In genomic region chr5:42855386-42855785, GRCh38 we compare ENCODE assay signal across 24 cellular contexts. TPM values are rescaled to one million over a fixed set of nuclear protein-coding genes. Genes with fewer than 3 reads are reported as not detected.
DNase-seq lines count a peak whose midpoint lies in the region; ATAC-seq and TF ChIP-seq lines count a peak whose summit lies in the region.
"Had no signal": no experiment of that assay in that cellular context is flagged by ENCODE, and none has a peak within 500 bp of the region (broad histone marks: within the 10 kb centered on the region; RNA-seq: fewer than 3 reads in every experiment).

No MANE protein-coding gene starts in this region.

- no peak for TF ChIP-seq CTCF in endodermal cell (conservative IDR thresholded peaks at IDR 0.05)

- H3K27me3 ChIP-seq in endodermal cell (ENCODE audit: control insufficient read depth, insufficient read depth, low read length, poor library complexity, severe bottlenecking), result no peaks in the 10 kb centered on the region

- peak; percentile 43 for DNase-seq in NCI-H82 (lab: John Stamatoyannopoulos, UW)
- DNase-seq in NCI-H82 treated with DMSO at 0.1 percent for 48 hours (lab: John Stamatoyannopoulos, UW; ENCODE audit: unreplicated experiment), result no peak
- DNase-seq in endodermal cell, result no peak
- DNase-seq in activated CD4-positive, alpha-beta T cell treated with anti-CD3 and anti-CD28 coated beads for 4 hours, result no peak
- DNase-seq in T-helper 1 cell, result no peak
- DNase-seq in inferior parietal cortex (ENCODE audit: extremely low spot score), result no peak
- DNase-seq: AML-193, DND-41, GM23248, Kasumi-1, NCI-H1092 treated with DMSO at 0.1 percent for 48 hours, NCI-H146, NCI-H2029 treated with DMSO at 0.1 percent for 48 hours, NCI-H2171 treated with DMSO at 0.1 percent for 48 hours, NCI-H446, NCI-H69, SHP77 had no signal

- peaks cover under 1% of the 10 kb centered on the region for H3K9me3 Mint-ChIP-seq in endodermal cell
- H3K9me3 Mint-ChIP-seq in stimulated activated memory B cell treated with anti-CD40 and anti-IgM and Interleukin-4, amounts not matched to agents 10 μg/mL and 1 μg/mL and 100 μg/mL, for 72 hours, result no peaks in the 10 kb centered on the region

- peaks cover 18% of the 10 kb centered on the region for H3K4me1 ChIP-seq in endodermal cell (ENCODE audit: control insufficient read depth, insufficient read depth, low read length)

- no peaks in the 10 kb centered on the region for H3K27me3 Mint-ChIP-seq in endodermal cell (ENCODE audit: insufficient read depth)
- H3K27me3 Mint-ChIP-seq in stimulated activated memory B cell treated with anti-CD40 and anti-IgM and Interleukin-4, amounts not matched to agents 10 μg/mL and 1 μg/mL and 100 μg/mL, for 72 hours, result peaks cover 11% of the 10 kb centered on the region
- H3K27me3 Mint-ChIP-seq: IgD-negative memory B cell had no signal

- no peaks in the 10 kb centered on the region for H3K36me3 ChIP-seq in endodermal cell (ENCODE audit: control insufficient read depth, insufficient read depth, low read length)

- H3K4me3 ChIP-seq in endodermal cell (ENCODE audit: low read length), result peak overlapping the region; percentile 6
- H3K4me3 ChIP-seq: GM23248 had no signal

- no peak overlapping the region for H3K4me3 Mint-ChIP-seq in endodermal cell
- H3K4me3 Mint-ChIP-seq in stimulated activated memory B cell treated with anti-CD40 and anti-IgM and Interleukin-4, amounts not matched to agents 10 μg/mL and 1 μg/mL and 100 μg/mL, for 72 hours, result no peak overlapping the region
- H3K4me3 Mint-ChIP-seq: CD14-positive monocyte, IgD-negative memory B cell had no signal

- no peaks in the 10 kb centered on the region for H3K9me3 ChIP-seq in endodermal cell (ENCODE audit: control insufficient read depth, low read length)

- no peak overlapping the region for H3K27ac ChIP-seq in endodermal cell (ENCODE audit: low read depth, low read length)
- H3K27ac ChIP-seq: 22Rv1, GM23248 had no signal

- H3K27ac Mint-ChIP-seq in endodermal cell, result no peak overlapping the region
- no peak overlapping the region for H3K27ac Mint-ChIP-seq in stimulated activated memory B cell treated with anti-CD40 and anti-IgM and Interleukin-4, amounts not matched to agents 10 μg/mL and 1 μg/mL and 100 μg/mL, for 72 hours
- H3K27ac Mint-ChIP-seq: CD14-positive monocyte, IgD-negative memory B cell had no signal

- peak; percentile 43 for ATAC-seq in stimulated activated memory B cell treated with anti-CD40 and anti-IgM and Interleukin-4, amounts not matched to agents 10 μg/mL and 1 μg/mL and 100 μg/mL, for 72 hours
- no peak for ATAC-seq in HG03442 (IDR thresholded peaks at IDR 0.05; ENCODE audit: unreplicated experiment)
- ATAC-seq: HCT116, SK-N-SH treated with all-trans-retinoic acid at 6 μM for 48 hours had no signal

- H3K9ac ChIP-seq in endodermal cell (ENCODE audit: extremely low read depth, low read length, poor library complexity, severe bottlenecking), result no peak overlapping the region
- H3K9ac ChIP-seq: GM23248 had no signal

- no peaks in the 10 kb centered on the region for H3K36me3 Mint-ChIP-seq in endodermal cell (ENCODE audit: low read depth)
- H3K36me3 Mint-ChIP-seq in stimulated activated memory B cell treated with anti-CD40 and anti-IgM and Interleukin-4, amounts not matched to agents 10 μg/mL and 1 μg/mL and 100 μg/mL, for 72 hours, result no peaks in the 10 kb centered on the region
- H3K36me3 Mint-ChIP-seq: CD14-positive monocyte, IgD-negative memory B cell had no signal

- peaks cover 9% of the 10 kb centered on the region for H3K4me1 Mint-ChIP-seq in endodermal cell
- H3K4me1 Mint-ChIP-seq in stimulated activated memory B cell treated with anti-CD40 and anti-IgM and Interleukin-4, amounts not matched to agents 10 μg/mL and 1 μg/mL and 100 μg/mL, for 72 hours, result no peaks in the 10 kb centered on the region
- H3K4me1 Mint-ChIP-seq: CD14-positive monocyte, IgD-negative memory B cell had no signal

RNA-seq across cellular contexts. Expression of gene SELENOP, which starts 43.7 kb away (rescaled TPM):
- total RNA-seq in endodermal cell, result 100 to 1,000 TPM in 1 of 2 donors, 10 to 100 TPM in 1; 79.8 to 121 TPM
- polyA plus RNA-seq in endodermal cell (2013, experiment 1 of 2), result 28.9 TPM
- 26.5 TPM for polyA plus RNA-seq in endodermal cell (2013, experiment 2 of 2)
- polyA plus RNA-seq: IgD-negative memory B cell had no signal
